26 cellular contexts compared by ENCODE assay signal in genomic region chr12:65517656-65518210, GRCh38.
"Had no signal": no experiment of that assay in that cellular context is flagged by ENCODE, and none has a peak within 500 bp of the region (broad histone marks: within the 10 kb centered on the region; RNA-seq: fewer than 3 reads in every experiment).

No MANE protein-coding gene starts in this region.

- H3K36me3 ChIP-seq: lower lobe of right lung, ovary, spleen, suprapubic skin, thoracic aorta, tibial artery, uterus had no signal

- H3K27ac Mint-ChIP-seq: naive B cell; natural killer cell treated with Interleukin-12 subunit alpha and Interleukin-12 subunit beta and Interleukin-15 and Interleukin-18, amount 100 ng/mL, for 72 hours; progenitor cell of endocrine pancreas; stimulated activated effector memory CD8-positive, alpha-beta T cell treated with anti-CD3 and anti-CD28 coated beads, Interleukin-12 subunit alpha, Interleukin-12 subunit beta, amount 100 ng/mL, for 72 hours; stimulated activated naive CD8-positive, alpha-beta T cell treated with anti-CD3 and anti-CD28 coated beads, Interleukin-15, Interleukin-2, amounts not matched to agents 100 ng/mL and 50 ng/mL, for 24 hours; type B pancreatic cell had no signal

- ATAC-seq: left cardiac atrium; left lobe of liver; left ventricle myocardium superior; lower lobe of right lung; natural killer cell treated with Interleukin-12 subunit alpha and Interleukin-12 subunit beta and Interleukin-15 and Interleukin-18, amount 100 ng/mL, for 72 hours; right cardiac atrium; sciatic nerve; stimulated activated effector memory CD8-positive, alpha-beta T cell treated with anti-CD3 and anti-CD28 coated beads, Interleukin-12 subunit alpha, Interleukin-12 subunit beta, amount 100 ng/mL, for 72 hours had no signal

- H3K27me3 Mint-ChIP-seq: progenitor cell of endocrine pancreas; stimulated activated naive CD8-positive, alpha-beta T cell treated with anti-CD3 and anti-CD28 coated beads, Interleukin-15, Interleukin-2, amounts not matched to agents 100 ng/mL and 50 ng/mL, for 24 hours had no signal

- H3K9me3 Mint-ChIP-seq: mesothelial cell of epicardium; natural killer cell treated with Interleukin-12 subunit alpha and Interleukin-12 subunit beta and Interleukin-15 and Interleukin-18, amount 100 ng/mL, for 72 hours; stimulated activated naive CD8-positive, alpha-beta T cell treated with anti-CD3 and anti-CD28 coated beads, Interleukin-15, Interleukin-2, amounts not matched to agents 100 ng/mL and 50 ng/mL, for 24 hours had no signal

- H3K27ac ChIP-seq: lower lobe of right lung, ovary, skin epidermis, spleen, suprapubic skin, thoracic aorta, tibial artery, uterus had no signal

- H3K27me3 ChIP-seq: ovary, spleen, suprapubic skin, tibial artery, uterus had no signal

- H3K4me1 Mint-ChIP-seq: naive B cell; stimulated activated effector memory CD8-positive, alpha-beta T cell treated with anti-CD3 and anti-CD28 coated beads, Interleukin-12 subunit alpha, Interleukin-12 subunit beta, amount 100 ng/mL, for 72 hours had no signal

- H3K4me3 ChIP-seq: lower lobe of right lung, ovary, skin epidermis, spleen, suprapubic skin, thoracic aorta, tibial artery, uterus had no signal

- H3K9me3 ChIP-seq: lower lobe of right lung, ovary, spleen, suprapubic skin, thoracic aorta, tibial artery, uterus had no signal

- DNase-seq: kidney glomerular epithelial cell; left cardiac atrium; left ventricle myocardium superior; lower lobe of right lung; mammary epithelial cell; mesendoderm; naive B cell; ovary; retina; right cardiac atrium; spleen; stimulated activated CD4-positive, alpha-beta T cell treated with anti-CD3 and anti-CD28 coated beads, Interleukin-4, amount 100 ng/mL, for 24 hours; stimulated activated naive CD4-positive, alpha-beta T cell; tibial artery; uterus had no signal

- H3K36me3 Mint-ChIP-seq: mesothelial cell of epicardium; naive B cell; natural killer cell treated with Interleukin-12 subunit alpha and Interleukin-12 subunit beta and Interleukin-15 and Interleukin-18, amount 100 ng/mL, for 72 hours; stimulated activated effector memory CD8-positive, alpha-beta T cell treated with anti-CD3 and anti-CD28 coated beads, Interleukin-12 subunit alpha, Interleukin-12 subunit beta, amount 100 ng/mL, for 72 hours; type B pancreatic cell had no signal

- H3K4me3 Mint-ChIP-seq: mesothelial cell of epicardium; naive B cell; natural killer cell treated with Interleukin-12 subunit alpha and Interleukin-12 subunit beta and Interleukin-15 and Interleukin-18, amount 100 ng/mL, for 72 hours; stimulated activated effector memory CD8-positive, alpha-beta T cell treated with anti-CD3 and anti-CD28 coated beads, Interleukin-12 subunit alpha, Interleukin-12 subunit beta, amount 100 ng/mL, for 72 hours; stimulated activated naive CD8-positive, alpha-beta T cell treated with anti-CD3 and anti-CD28 coated beads, Interleukin-15, Interleukin-2, amounts not matched to agents 100 ng/mL and 50 ng/mL, for 24 hours; type B pancreatic cell had no signal

- H3K4me1 ChIP-seq: lower lobe of right lung, spleen, suprapubic skin, tibial artery, uterus had no signal
